16 cellular contexts compared by ENCODE assay signal in the genomic region with DNA sequence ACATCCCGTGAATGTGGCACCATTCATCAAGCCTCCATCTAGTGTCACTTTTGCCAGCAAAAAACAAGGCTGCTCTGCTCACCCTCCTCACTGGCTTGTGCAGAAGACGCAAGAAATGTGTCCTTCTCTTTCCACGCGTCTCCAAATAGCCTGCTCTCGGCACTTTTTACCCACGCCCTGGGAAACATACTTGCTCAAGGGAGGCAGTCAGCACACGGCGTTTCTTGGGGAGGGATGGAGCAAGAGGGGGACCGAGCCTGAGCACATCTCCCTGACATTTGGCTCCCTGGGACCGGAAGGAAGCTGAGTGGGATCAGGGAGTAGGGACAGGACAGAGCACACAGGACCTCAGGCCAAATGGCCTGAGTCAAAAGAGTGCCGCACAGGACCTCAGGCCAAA. TPM values are rescaled to one million over a fixed set of nuclear protein-coding genes. Genes with fewer than 3 reads are reported as not detected.
DNase-seq lines count a peak whose midpoint lies in the region; ATAC-seq and TF ChIP-seq lines count a peak whose summit lies in the region.
"Had no signal": no experiment of that assay in that cellular context is flagged by ENCODE, and none has a peak within 500 bp of the region (broad histone marks: within the 10 kb centered on the region; RNA-seq: fewer than 3 reads in every experiment).

No MANE protein-coding gene starts in this region.

- peak overlapping the region; percentile 2 for H3K18ac ChIP-seq in mesendoderm (ENCODE audit: low read length)

- peaks cover 13% of the 10 kb centered on the region for H3K79me1 ChIP-seq in mesendoderm (ENCODE audit: low read length)

- no peaks in the 10 kb centered on the region for H3K27me3 ChIP-seq in mesendoderm (ENCODE audit: insufficient read depth, low read length, poor library complexity)
- H3K27me3 ChIP-seq: ascending aorta had no signal

- H3K27me3 Mint-ChIP-seq in stimulated activated naive CD8-positive, alpha-beta T cell treated with anti-CD3 and anti-CD28 coated beads, Interleukin-15, Interleukin-2, amounts not matched to agents 100 ng/mL and 50 ng/mL, for 24 hours: peaks cover 5% of the 10 kb centered on the region
- H3K27me3 Mint-ChIP-seq in activated T-helper 17 cell treated with anti-CD3 and anti-CD28 coated beads, Interleukin-2, amount 50 U/mL, for 72 hours: no peaks in the 10 kb centered on the region

- H3K27ac Mint-ChIP-seq in stimulated activated naive CD8-positive, alpha-beta T cell treated with anti-CD3 and anti-CD28 coated beads, Interleukin-15, Interleukin-2, amounts not matched to agents 100 ng/mL and 50 ng/mL, for 24 hours: peak overlapping the region; percentile 99
- peak overlapping the region; percentile 99 for H3K27ac Mint-ChIP-seq in activated T-helper 17 cell treated with anti-CD3 and anti-CD28 coated beads, Interleukin-2, amount 50 U/mL, for 72 hours
- H3K27ac Mint-ChIP-seq: naive B cell had no signal

- no peak overlapping the region for H3K4me2 ChIP-seq in mesendoderm (ENCODE audit: low read length)

- no CpG with 5 or more reads among the region's 11 CpGs for WGBS in mesendoderm (ENCODE audit: extremely low coverage, insufficient coverage, low lambda C conversion rate)

- H3K4ac ChIP-seq in mesendoderm (ENCODE audit: low read depth, low read length): no peak overlapping the region

- H3K4me3 Mint-ChIP-seq in stimulated activated naive CD8-positive, alpha-beta T cell treated with anti-CD3 and anti-CD28 coated beads, Interleukin-15, Interleukin-2, amounts not matched to agents 100 ng/mL and 50 ng/mL, for 24 hours: peak overlapping the region; percentile 88
- H3K4me3 Mint-ChIP-seq in activated T-helper 17 cell treated with anti-CD3 and anti-CD28 coated beads, Interleukin-2, amount 50 U/mL, for 72 hours: peak overlapping the region; percentile 96

- no peak overlapping the region for H2AK5ac ChIP-seq in mesendoderm (ENCODE audit: low read length)

- H2BK120ac ChIP-seq in mesendoderm (ENCODE audit: low read depth, low read length): no peak overlapping the region

- peaks cover 47% of the 10 kb centered on the region for H3K36me3 Mint-ChIP-seq in stimulated activated naive CD8-positive, alpha-beta T cell treated with anti-CD3 and anti-CD28 coated beads, Interleukin-15, Interleukin-2, amounts not matched to agents 100 ng/mL and 50 ng/mL, for 24 hours (ENCODE audit: low read depth)
- peaks cover 98% of the 10 kb centered on the region for H3K36me3 Mint-ChIP-seq in activated T-helper 17 cell treated with anti-CD3 and anti-CD28 coated beads, Interleukin-2, amount 50 U/mL, for 72 hours (ENCODE audit: low read depth)
- H3K36me3 Mint-ChIP-seq: naive B cell had no signal

- peaks cover 87% of the 10 kb centered on the region for H3K4me1 Mint-ChIP-seq in stimulated activated naive CD8-positive, alpha-beta T cell treated with anti-CD3 and anti-CD28 coated beads, Interleukin-15, Interleukin-2, amounts not matched to agents 100 ng/mL and 50 ng/mL, for 24 hours (ENCODE audit: low read depth)
- peaks cover 39% of the 10 kb centered on the region for H3K4me1 Mint-ChIP-seq in activated T-helper 17 cell treated with anti-CD3 and anti-CD28 coated beads, Interleukin-2, amount 50 U/mL, for 72 hours

- H3K4me1 ChIP-seq in mesendoderm (ENCODE audit: control insufficient read depth, low read depth, low read length): peaks cover 31% of the 10 kb centered on the region
- H3K4me1 ChIP-seq: ascending aorta had no signal

- H3K23ac ChIP-seq in mesendoderm (ENCODE audit: low read length): no peak overlapping the region

- H2BK5ac ChIP-seq in mesendoderm (ENCODE audit: low read length): no peak overlapping the region

- H3K36me3 ChIP-seq in mesendoderm (ENCODE audit: control insufficient read depth, insufficient read depth, low read length): no peaks in the 10 kb centered on the region
- H3K36me3 ChIP-seq: ascending aorta, upper lobe of left lung had no signal

- TF ChIP-seq CTCF in RWPE1 (conservative IDR thresholded peaks at IDR 0.05; ENCODE audit: low read depth): no peak

- no peaks in the 10 kb centered on the region for H3K9me3 Mint-ChIP-seq in stimulated activated naive CD8-positive, alpha-beta T cell treated with anti-CD3 and anti-CD28 coated beads, Interleukin-15, Interleukin-2, amounts not matched to agents 100 ng/mL and 50 ng/mL, for 24 hours
- H3K9me3 Mint-ChIP-seq in activated T-helper 17 cell treated with anti-CD3 and anti-CD28 coated beads, Interleukin-2, amount 50 U/mL, for 72 hours: no peaks in the 10 kb centered on the region

- no peak overlapping the region for H4K5ac ChIP-seq in mesendoderm (ENCODE audit: low read length)

- no peak for DNase-seq in stimulated activated naive CD8-positive, alpha-beta T cell treated with anti-CD3 and anti-CD28 coated beads, Interleukin-15, Interleukin-2, amounts not matched to agents 100 U/mL and 50 U/mL, for 24 hours
- DNase-seq in mesendoderm (no peak), NCI-H1417 (lab: John Stamatoyannopoulos, UW) (no peak), RWPE1 (ENCODE audit: low spot score) (no peak)
- DNase-seq: hippocampal formation, KBM-7, naive B cell, NCI-H1436, upper lobe of left lung had no signal

- no peak for ATAC-seq in stimulated activated naive CD8-positive, alpha-beta T cell treated with anti-CD3 and anti-CD28 coated beads, Interleukin-15, Interleukin-2, amounts not matched to agents 100 U/mL and 50 U/mL, for 24 hours
- ATAC-seq in activated T-helper 17 cell treated with anti-CD3 and anti-CD28 coated beads, Interleukin-2, amount 50 U/mL, for 72 hours (replicated peaks): no peak
- ATAC-seq in HG03175 (IDR thresholded peaks at IDR 0.05; ENCODE audit: unreplicated experiment) (no peak), HG02759 (IDR thresholded peaks at IDR 0.05; ENCODE audit: unreplicated experiment) (no peak)
- ATAC-seq: left lobe of liver had no signal

- CTCF ChIA-PET in RWPE1 (lab: Yijun Ruan, JAX): interaction anchor here (0.6 kb wide), 1 partner anchor 861 kb away, joined by 4 read pairs; no protein-coding TSS in a partner anchor

- no peak overlapping the region for H4K8ac ChIP-seq in mesendoderm (ENCODE audit: low read depth, low read length)

- H3K79me2 ChIP-seq in mesendoderm (ENCODE audit: control insufficient read depth, insufficient read depth, low read length): peaks cover 81% of the 10 kb centered on the region

- H3K9ac ChIP-seq in mesendoderm (ENCODE audit: low read length): peak overlapping the region; percentile 4

- H2BK15ac ChIP-seq in mesendoderm (replicated peaks; ENCODE audit: low read depth): no peak overlapping the region

- H3K4me3 ChIP-seq in mesendoderm (ENCODE audit: low read length): no peak overlapping the region
- H3K4me3 ChIP-seq: ascending aorta, upper lobe of left lung had no signal

- peak overlapping the region; percentile 11 for H3K56ac ChIP-seq in mesendoderm (ENCODE audit: low read length)

- H3K27ac ChIP-seq in mesendoderm (ENCODE audit: low read depth, low read length) (no peak overlapping the region), RWPE1 (no peak overlapping the region)
- H3K27ac ChIP-seq: ascending aorta, HL-60 had no signal

- POLR2A ChIA-PET in RWPE1 (lab: Yijun Ruan, JAX; ENCODE audit: low non-redundant PET): no interaction called here

RNA-seq across cellular contexts. Expression of a gene that starts 7.3 kb away (rescaled TPM):
- 10 to 100 TPM; 51.4 to 52.9 TPM for total RNA-seq in activated T-helper 17 cell treated with anti-CD3 and anti-CD28 coated beads, Interleukin-2, amount 50 U/mL, for 72 hours
- 2.8 TPM for polyA plus RNA-seq in mesendoderm (2013, experiment 1 of 2)
- 2.5 TPM for polyA plus RNA-seq in mesendoderm (2013, experiment 2 of 2)
